In the genomic region with DNA sequence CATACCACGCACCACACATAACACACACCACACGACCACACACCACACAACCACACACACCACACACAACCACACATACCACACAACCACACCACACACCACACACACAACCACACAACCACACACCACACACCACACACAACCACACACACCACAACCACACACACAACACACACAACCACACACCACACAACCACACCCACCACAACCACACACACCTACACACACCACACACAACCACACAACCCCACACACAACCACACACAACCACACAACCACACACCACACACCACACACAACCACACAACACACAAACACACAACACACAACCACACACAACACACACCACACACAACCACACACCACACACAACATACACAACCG, we compare ENCODE assay signal across 22 cellular contexts. TPM values are rescaled to one million over a fixed set of nuclear protein-coding genes. Genes with fewer than 3 reads are reported as not detected.
DNase-seq lines count a peak whose midpoint lies in the region; ATAC-seq, FAIRE-seq and TF ChIP-seq lines count a peak whose summit lies in the region.
"Had no signal": no experiment of that assay in that cellular context is flagged by ENCODE, and none has a peak within 500 bp of the region (broad histone marks: within the 10 kb centered on the region; RNA-seq: fewer than 3 reads in every experiment).

No MANE protein-coding gene starts in this region.

- peak; percentile 33 for DNase-seq in ACHN
- DNase-seq in astrocyte (ENCODE audit: low read depth): peak; percentile 51
- peak; percentile 16 for DNase-seq in iris pigment epithelial cell (ENCODE audit: low read depth)
- no peak for DNase-seq in globus pallidus (ENCODE audit: low spot score)
- DNase-seq in GM10266 (ENCODE audit: extremely low spot score): no peak
- no peak for DNase-seq in activated CD8-positive, alpha-beta memory T cell treated with anti-CD3 and anti-CD28 coated beads, Interleukin-2, amount 50 U/mL, for 4 hours
- DNase-seq: C1 segment of cervical spinal cord, NCI-H1048, NCI-H1436 treated with DMSO at 0.1 percent for 48 hours, NCI-H2081, NCI-H748 treated with DMSO at 0.1 percent for 48 hours, OCI-M1 had no signal

- no peaks in the 10 kb centered on the region for H3K79me2 ChIP-seq in astrocyte (ENCODE audit: insufficient read depth, low read length)

- H3K9me3 Mint-ChIP-seq in astrocyte (ENCODE audit: unreplicated experiment): peaks cover 2% of the 10 kb centered on the region

- POLR2A ChIA-PET in HEK293 (lab: Yijun Ruan, JAX): no interaction called here

- no peak overlapping the region for H3K27ac Mint-ChIP-seq in astrocyte (ENCODE audit: unreplicated experiment)

- H3K9ac ChIP-seq in astrocyte (ENCODE audit: low read length): no peak overlapping the region
- H3K9ac ChIP-seq: KMS-11 had no signal

- no peaks in the 10 kb centered on the region for H3K36me3 Mint-ChIP-seq in astrocyte (ENCODE audit: low read depth, unreplicated experiment)

- no peak for ATAC-seq in HG03025 (IDR thresholded peaks at IDR 0.05; ENCODE audit: low FRiP score, unreplicated experiment)

- TF ChIP-seq CTCF in HEK293 (tag by site-specific recombination; IDR thresholded peaks at IDR 0.05): no peak
- TF ChIP-seq CTCF in astrocyte (IDR thresholded peaks at IDR 0.05; ENCODE audit: insufficient read depth, low read depth, low read length): no peak
- no peak for TF ChIP-seq CTCF in GM10266 (IDR thresholded peaks at IDR 0.05; ENCODE audit: control insufficient read depth, insufficient read depth, low read depth, missing control alignments)

- no peaks in the 10 kb centered on the region for H3K9me3 ChIP-seq in HEK293 (ENCODE audit: control insufficient read depth, insufficient read depth, low read depth, low read length)
- peaks cover 10% of the 10 kb centered on the region for H3K9me3 ChIP-seq in astrocyte (ENCODE audit: insufficient read depth, low read depth, low read length)
- H3K9me3 ChIP-seq: SJSA1 had no signal

- no peak overlapping the region for H2AFZ ChIP-seq in astrocyte (ENCODE audit: low read depth, low read length)

- H3K4me1 ChIP-seq in HEK293 (ENCODE audit: control insufficient read depth, insufficient read depth, low read length): no peaks in the 10 kb centered on the region
- H3K4me1 ChIP-seq in astrocyte (ENCODE audit: insufficient read depth, low read length): peaks cover 27% of the 10 kb centered on the region

- H3K27ac ChIP-seq in HEK293 (ENCODE audit: extremely low read depth, low read depth, low read length): no peak overlapping the region
- H3K27ac ChIP-seq in astrocyte (ENCODE audit: low read depth, low read length): no peak overlapping the region
- H3K27ac ChIP-seq: KMS-11, SJSA1 had no signal

- peaks cover 23% of the 10 kb centered on the region for H3K27me3 Mint-ChIP-seq in astrocyte (ENCODE audit: low read depth, unreplicated experiment)

- H3K36me3 ChIP-seq in HEK293 (ENCODE audit: control insufficient read depth in 2 of 2, insufficient read depth in 1 of 2, low read length in 2 of 2) (no peaks in the 10 kb centered on the region), astrocyte (ENCODE audit: insufficient read depth, low read length) (no peaks in the 10 kb centered on the region)
- H3K36me3 ChIP-seq: SJSA1 had no signal

- no peak overlapping the region for H3K4me2 ChIP-seq in astrocyte (ENCODE audit: low read length)
- H3K4me2 ChIP-seq: KMS-11 had no signal

- H3K4me3 Mint-ChIP-seq in astrocyte (ENCODE audit: unreplicated experiment): no peak overlapping the region

- H3K4me1 Mint-ChIP-seq in astrocyte (ENCODE audit: low read depth, unreplicated experiment): peaks cover 26% of the 10 kb centered on the region

- CTCF ChIA-PET in HEK293 (lab: Yijun Ruan, JAX): no interaction called here

- in situ Hi-C loops in ACHN (cut with HindIII; ENCODE audit: low pct_ligation_motif_present, low pct_unique_long_range_greater_than_20kb, low sequenced_read_pairs): no loop called here

- no peak for FAIRE-seq in astrocyte (lab: Jason Lieb, UNC)
- FAIRE-seq: A204.1, GM19239, H54 had no signal

- H3K4me3 ChIP-seq in HEK293 (ENCODE audit: low read depth, low read length) (no peak overlapping the region), astrocyte (ENCODE audit: insufficient read depth, low read depth, low read length) (no peak overlapping the region)
- H3K4me3 ChIP-seq: SJSA1 had no signal

- peaks cover 8% of the 10 kb centered on the region for H4K20me1 ChIP-seq in astrocyte (ENCODE audit: insufficient read depth, low read length)

- H3K27me3 ChIP-seq in astrocyte (ENCODE audit: insufficient read depth, low read length): no peaks in the 10 kb centered on the region
- H3K27me3 ChIP-seq: SJSA1 had no signal

TF ChIP-seq in HEK293, 187 proteins besides CTCF, POLR2A, EP300 and RAD21:
- TF ChIP-seq KLF7 (tag by site-specific recombination; IDR thresholded peaks at IDR 0.05; ENCODE audit: borderline replicate concordance) (0 out of 2 replicates have a peak, but pooled peaks have one; percentile 1), MYNN (tag by site-specific recombination; IDR thresholded peaks at IDR 0.05; ENCODE audit: borderline replicate concordance) (no peak), KLF9 (tag by site-specific recombination; IDR thresholded peaks at IDR 0.05; ENCODE audit: low read depth) (peak; percentile 34), ZNF202 (tag by site-specific recombination; IDR thresholded peaks at IDR 0.05; ENCODE audit: borderline replicate concordance) (0 out of 2 replicates have a peak, but pooled peaks have one; percentile 10), ZNF791 (tag by site-specific recombination; IDR thresholded peaks at IDR 0.05) (no peak), OSR2 (tag by site-specific recombination; IDR thresholded peaks at IDR 0.05) (no peak; the same call in 1 of the 2 replicates)
- TF ChIP-seq, protein P1, sequence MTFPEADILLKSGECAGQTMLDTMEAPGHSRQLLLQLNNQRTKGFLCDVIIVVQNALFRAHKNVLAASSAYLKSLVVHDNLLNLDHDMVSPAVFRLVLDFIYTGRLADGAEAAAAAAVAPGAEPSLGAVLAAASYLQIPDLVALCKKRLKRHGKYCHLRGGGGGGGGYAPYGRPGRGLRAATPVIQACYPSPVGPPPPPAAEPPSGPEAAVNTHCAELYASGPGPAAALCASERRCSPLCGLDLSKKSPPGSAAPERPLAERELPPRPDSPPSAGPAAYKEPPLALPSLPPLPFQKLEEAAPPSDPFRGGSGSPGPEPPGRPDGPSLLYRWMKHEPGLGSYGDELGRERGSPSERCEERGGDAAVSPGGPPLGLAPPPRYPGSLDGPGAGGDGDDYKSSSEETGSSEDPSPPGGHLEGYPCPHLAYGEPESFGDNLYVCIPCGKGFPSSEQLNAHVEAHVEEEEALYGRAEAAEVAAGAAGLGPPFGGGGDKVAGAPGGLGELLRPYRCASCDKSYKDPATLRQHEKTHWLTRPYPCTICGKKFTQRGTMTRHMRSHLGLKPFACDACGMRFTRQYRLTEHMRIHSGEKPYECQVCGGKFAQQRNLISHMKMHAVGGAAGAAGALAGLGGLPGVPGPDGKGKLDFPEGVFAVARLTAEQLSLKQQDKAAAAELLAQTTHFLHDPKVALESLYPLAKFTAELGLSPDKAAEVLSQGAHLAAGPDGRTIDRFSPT (tag by site-specific recombination; IDR thresholded peaks at IDR 0.05): 0 out of 2 replicates have a peak, but pooled peaks have one; percentile 7
- TF ChIP-seq, protein P2, sequence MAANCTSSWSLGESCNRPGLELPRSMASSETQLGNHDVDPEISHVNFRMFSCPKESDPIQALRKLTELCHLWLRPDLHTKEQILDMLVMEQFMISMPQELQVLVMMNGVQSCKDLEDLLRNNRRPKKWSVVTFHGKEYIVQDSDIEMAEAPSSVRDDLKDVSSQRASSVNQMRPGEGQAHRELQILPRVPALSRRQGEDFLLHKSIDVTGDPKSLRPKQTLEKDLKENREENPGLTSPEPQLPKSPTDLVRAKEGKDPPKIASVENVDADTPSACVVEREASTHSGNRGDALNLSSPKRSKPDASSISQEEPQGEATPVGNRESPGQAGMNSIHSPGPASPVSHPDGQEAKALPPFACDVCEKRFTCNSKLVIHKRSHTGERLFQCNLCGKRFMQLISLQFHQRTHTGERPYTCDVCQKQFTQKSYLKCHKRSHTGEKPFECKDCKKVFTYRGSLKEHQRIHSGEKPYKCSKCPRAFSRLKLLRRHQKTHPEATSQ (tag by site-specific recombination; IDR thresholded peaks at IDR 0.05): 0 out of 2 replicates have a peak, but pooled peaks have one; percentile 23

RNA-seq across cellular contexts. Expression of a gene that starts 24.1 kb away (rescaled TPM):
- total RNA-seq in astrocyte: not detected in 2 replicates
- total RNA-seq: Daoy, MCF 10A, NCI-H460, SJSA1 had no signal

RNA-seq across cellular contexts. Expression of a gene that starts 42.5 kb away (rescaled TPM):
- total RNA-seq in astrocyte: 1.3 and 1.4 TPM in 2 replicates
- total RNA-seq: MCF 10A, NCI-H460 had no signal

Comparison
In these comparisons a context has a peak if more than half of its experiments do, and no peak if none do; other contexts are left out.
1. DNase-seq: peak in ACHN (single experiment), astrocyte (single experiment) and iris pigment epithelial cell (single experiment); none in globus pallidus (single experiment), GM10266 (single experiment) and activated CD8-positive, alpha-beta memory T cell treated with anti-CD3 and anti-CD28 coated beads, Interleukin-2, amount 50 U/mL, for 4 hours (single experiment).